In genomic region chr2:12543452-12544220, GRCh38 we compare ENCODE assay signal across 1 cellular context.
TF ChIP-seq lines count a peak whose summit lies in the region.

No MANE protein-coding gene starts in this region.

TF ChIP-seq in GM23338, 12 proteins besides CTCF, POLR2A, EP300 and RAD21 (continued from another document):
- no peak for TF ChIP-seq ZNF462 (CRISPR knock-in tag; IDR thresholded peaks at IDR 0.05)
- TF ChIP-seq REST (IDR thresholded peaks at IDR 0.05; ENCODE audit: unreplicated experiment) = no peak
- TF ChIP-seq EZH2phosphoT487 (IDR thresholded peaks at IDR 0.05; ENCODE audit: unreplicated experiment) = no peak
- no peak for TF ChIP-seq NANOG (IDR thresholded peaks at IDR 0.05; ENCODE audit: borderline replicate concordance)
- no peak for TF ChIP-seq JUNB (IDR thresholded peaks at IDR 0.05; ENCODE audit: unreplicated experiment)
TF ChIP-seq in GM23338: peak in this region for 0.
